Comparison of ENCODE assay signal across 11 cellular contexts in genomic region chr19:46618670-46619231, GRCh38. TPM values are rescaled to one million over a fixed set of nuclear protein-coding genes. Genes with fewer than 3 reads are reported as not detected.
DNase-seq lines count a peak whose midpoint lies in the region; ATAC-seq, FAIRE-seq and TF ChIP-seq lines count a peak whose summit lies in the region.
"Had no signal": no experiment of that assay in that cellular context is flagged by ENCODE, and none has a peak within 500 bp of the region (broad histone marks: within the 10 kb centered on the region; RNA-seq: fewer than 3 reads in every experiment).

No MANE protein-coding gene starts in this region.

- TF ChIP-seq POLR2A in GM12891 (IDR thresholded peaks at IDR 0.05; ENCODE audit: low read depth, low read length) (no peak), GM18505 (IDR thresholded peaks at IDR 0.05; ENCODE audit: borderline replicate concordance, extremely low read depth, insufficient read depth, insufficient read length) (no peak), sigmoid colon (IDR thresholded peaks at IDR 0.05) (no peak)

- TF ChIP-seq CTCF in WERI-Rb-1 (IDR thresholded peaks at IDR 0.05; ENCODE audit: low read depth, low read length) (no peak), sigmoid colon (IDR thresholded peaks at IDR 0.05) (no peak)

- H3K4me2 ChIP-seq in BLaER1 = peak overlapping the region; percentile 81

- H3K9ac ChIP-seq in BLaER1 = no peak overlapping the region

- no peak for TF ChIP-seq EP300 in sigmoid colon (IDR thresholded peaks at IDR 0.05)

- DNase-seq in GM12891 (ENCODE audit: insufficient read length, low spot score) = no peak
- DNase-seq in WERI-Rb-1 = peak; percentile 89
- peak; percentile 12 for DNase-seq in left cardiac atrium
- DNase-seq in DMS79 treated with DMSO at 0.1 percent for 48 hours (lab: John Stamatoyannopoulos, UW) = no peak
- DNase-seq in sigmoid colon = no peak
- DNase-seq: NCI-H1092 had no signal

- intact Hi-C loops in left cardiac atrium (cut with DNase I) = loop anchor here in 1 of 2 donors (10.0 kb wide), 1 partner anchor 46 kb away; the partner anchor contains the start of gene DACT3
- intact Hi-C loops in sigmoid colon (cut with DNase I) = no loop called here

- ATAC-seq in left cardiac atrium (no peak), GM18505 (IDR thresholded peaks at IDR 0.05; ENCODE audit: unreplicated experiment) (no peak), GM21723 (IDR thresholded peaks at IDR 0.05; ENCODE audit: unreplicated experiment) (no peak)

- no peaks in the 10 kb centered on the region for H3K36me3 ChIP-seq in BLaER1
- H3K36me3 ChIP-seq in WERI-Rb-1 = no peaks in the 10 kb centered on the region
- H3K36me3 ChIP-seq in sigmoid colon = no peaks in the 10 kb centered on the region

- peak; percentile 58 for FAIRE-seq in GM12891 (lab: Jason Lieb, UNC)

- H3K4me1 ChIP-seq in BLaER1 = peaks cover 87% of the 10 kb centered on the region
- H3K4me1 ChIP-seq in sigmoid colon = peaks cover 0 to 58% (median 49%) of the 10 kb centered on the region in 4 donors

- H3K4me3 ChIP-seq in BLaER1 (no peak overlapping the region), WERI-Rb-1 (ENCODE audit: low read depth, low read length) (no peak overlapping the region), sigmoid colon (no peak overlapping the region)

- no peaks in the 10 kb centered on the region for H4K20me1 ChIP-seq in BLaER1

- no peaks in the 10 kb centered on the region for H3K27me3 ChIP-seq in BLaER1
- no peaks in the 10 kb centered on the region for H3K27me3 ChIP-seq in WERI-Rb-1 (ENCODE audit: insufficient read depth, low read depth, severe bottlenecking)
- no peaks in the 10 kb centered on the region for H3K27me3 ChIP-seq in sigmoid colon

- WGBS in sigmoid colon, 2 donors = 17 to 47% methylated on average over 9 of the region's 9 CpGs

- H3K27ac ChIP-seq in BLaER1 (no peak overlapping the region), WERI-Rb-1 (peak overlapping the region; percentile 88), sigmoid colon (peak overlapping the region in 2 of 4 donors; percentile 44 to 49)

- no peaks in the 10 kb centered on the region for H3K9me3 ChIP-seq in BLaER1
- H3K9me3 ChIP-seq in WERI-Rb-1 (ENCODE audit: severe bottlenecking) = no peaks in the 10 kb centered on the region
- H3K9me3 ChIP-seq in sigmoid colon = no peaks in the 10 kb centered on the region

TF ChIP-seq in GM12891, 5 proteins besides CTCF, POLR2A, EP300 and RAD21:
- no peak for TF ChIP-seq TAF1 (IDR thresholded peaks at IDR 0.05; ENCODE audit: low read depth, low read length)
- TF ChIP-seq POLR2AphosphoS5 (IDR thresholded peaks at IDR 0.05; ENCODE audit: low read depth, low read length) = no peak
- no peak for TF ChIP-seq POU2F2 (IDR thresholded peaks at IDR 0.05; ENCODE audit: low read depth, low read length)
- TF ChIP-seq SPI1 (IDR thresholded peaks at IDR 0.05; ENCODE audit: low read depth, low read length) = peak; percentile 53
- peak; percentile 68 for TF ChIP-seq PAX5 (IDR thresholded peaks at IDR 0.05; ENCODE audit: insufficient read depth, low read length, severe bottlenecking)

RNA-seq across cellular contexts. Expression of gene PTGIR, which starts 6.1 kb away (rescaled TPM):
- polyA plus RNA-seq in GM12891 (2012; ENCODE audit: low read depth, missing spikeins) = 12.3 TPM
- 10 to 100 TPM in 1 of 2 donors, 1 to 10 TPM in 1; 5.5 to 14.8 TPM for total RNA-seq in left cardiac atrium
- total RNA-seq in sigmoid colon = 1 to 10 TPM; 2.0 to 5.8 (median 3.5) TPM
- polyA plus RNA-seq in sigmoid colon = 1 to 10 TPM in 1 of 3 donors, under 1 TPM in 1, not detected in 1; 0.60 to 4.4 TPM

RNA-seq across cellular contexts. Expression of gene GNG8, which starts 17.3 kb away (rescaled TPM):
- polyA plus RNA-seq in GM12891 (2012; ENCODE audit: low read depth, missing spikeins) = 3.2 TPM
- total RNA-seq in left cardiac atrium (1 to 10 TPM in 1 of 2 donors, not detected in 1; 5.2 TPM), sigmoid colon (not detected)
- polyA plus RNA-seq in sigmoid colon = not detected
- total RNA-seq: pulmonary artery endothelial cell, subcutaneous adipose tissue had no signal

RNA-seq across cellular contexts. Expression of gene CALM3, which starts 17.6 kb away (rescaled TPM):
- 361 TPM for polyA plus RNA-seq in GM12891 (2012; ENCODE audit: low read depth, missing spikeins)
- total RNA-seq in left cardiac atrium = 100 to 1,000 TPM; 229 to 241 TPM
- total RNA-seq in sigmoid colon = 100 to 1,000 TPM; 127 to 183 (median 159) TPM
- 100 to 1,000 TPM; 210 to 375 (median 281) TPM for polyA plus RNA-seq in sigmoid colon

RNA-seq across cellular contexts. Expression of gene DACT3, which starts 42.2 kb away (rescaled TPM):
- 1.7 TPM for polyA plus RNA-seq in GM12891 (2012; ENCODE audit: low read depth, missing spikeins)
- 10 to 100 TPM; 15.1 to 15.4 TPM for total RNA-seq in left cardiac atrium
- 10 to 100 TPM; 23.7 to 87.2 (median 48.6) TPM for total RNA-seq in sigmoid colon
- 1 to 10 TPM in 2 of 3 donors, under 1 TPM in 1; 0.46 to 2.9 (median 1.8) TPM for polyA plus RNA-seq in sigmoid colon

Comparison
In these comparisons a context has a peak if more than half of its experiments do, and no peak if none do; other contexts are left out.
1. DNase-seq: peak in WERI-Rb-1 (single experiment) and left cardiac atrium (single experiment); none in GM12891 (single experiment), DMS79 treated with DMSO at 0.1 percent for 48 hours (single experiment) and sigmoid colon (single experiment).